In genomic region chr1:215018555-215018954, GRCh38 we compare ENCODE assay signal across 29 cellular contexts.
DNase-seq lines count a peak whose midpoint lies in the region; ATAC-seq, FAIRE-seq and TF ChIP-seq lines count a peak whose summit lies in the region.
"Had no signal": no experiment of that assay in that cellular context is flagged by ENCODE, and none has a peak within 500 bp of the region (broad histone marks: within the 10 kb centered on the region; RNA-seq: fewer than 3 reads in every experiment).

No MANE protein-coding gene starts in this region.

- TF ChIP-seq POLR2A in GM12878 (IDR thresholded peaks at IDR 0.05; ENCODE audit: low read depth, low read length): no peak

- in situ Hi-C loops in GM12878 (cut with MboI): no loop called here

- H3K36me3 ChIP-seq in GM12878 (ENCODE audit: control insufficient read depth in 2 of 2, insufficient read depth in 2 of 2, low read length in 1 of 2): no peaks in the 10 kb centered on the region
- no peaks in the 10 kb centered on the region for H3K36me3 ChIP-seq in left ventricle myocardium inferior
- H3K36me3 ChIP-seq: heart left ventricle, Peyer's patch, prostate gland, SJCRH30, transverse colon had no signal

- intact Hi-C loops in GM12878 (cut with micrococcal nuclease; ENCODE audit: unreplicated experiment) (no loop called here), left ventricle myocardium inferior (cut with micrococcal nuclease) (no loop called here)

- peak; percentile 64 for ATAC-seq in HG02852 (IDR thresholded peaks at IDR 0.05; ENCODE audit: unreplicated experiment)
- ATAC-seq in GM12878: no peak
- no peak for ATAC-seq in HG03039 (IDR thresholded peaks at IDR 0.05; ENCODE audit: unreplicated experiment)
- no peak for ATAC-seq in GM18498 (IDR thresholded peaks at IDR 0.05; ENCODE audit: unreplicated experiment)
- ATAC-seq: activated CD4-positive, alpha-beta T cell treated with anti-CD3 and anti-CD28 coated beads for 36 hours; activated T-cell treated with anti-CD3 and anti-CD28 coated beads, Interleukin-2, amount 50 U/mL, for 4 hours; HCT116; heart left ventricle; left colon had no signal

- RAD21 ChIA-PET in GM12878 (lab: Charles Lee; ENCODE audit: unreplicated experiment): no interaction called here

- POLR2A ChIA-PET in GM12878 (lab: Charles Lee): no interaction called here

- 0% methylated on average over 3 of the region's 3 CpGs for WGBS in GM12878 (ENCODE audit: insufficient coverage, insufficient replicate concordance, low lambda C conversion rate, missing lambda C conversion rate)

- TF ChIP-seq RAD21 in GM12878 (IDR thresholded peaks at IDR 0.05; ENCODE audit: insufficient read depth, low read depth, low read length): no peak

- no peak overlapping the region for H3K4me2 ChIP-seq in GM12878 (ENCODE audit: control insufficient read depth, insufficient read depth)

- BruUV-seq in GM12878 (replicated peaks; lab: Mats Ljungman, UMichigan): no TSS peak

- H3K27me3 ChIP-seq in GM12878 (replicated peaks in 1 of 2; ENCODE audit: control insufficient read depth in 2 of 2, insufficient read depth in 2 of 2, low read length in 1 of 2): no peaks in the 10 kb centered on the region
- H3K27me3 ChIP-seq in left ventricle myocardium inferior (ENCODE audit: low read depth): no peaks in the 10 kb centered on the region
- H3K27me3 ChIP-seq: Peyer's patch, transverse colon had no signal

- SMC1A ChIA-PET in GM12878 (lab: Charles Lee; ENCODE audit: uncharacterized antibody, unreplicated experiment): no interaction called here

- H3K27ac ChIP-seq in GM12878 (ENCODE audit: control insufficient read depth, insufficient read depth) (no peak overlapping the region), left ventricle myocardium inferior (replicated peaks) (no peak overlapping the region)
- H3K27ac ChIP-seq: heart left ventricle, Peyer's patch, prostate gland, SJCRH30, transverse colon had no signal

- H3K79me2 ChIP-seq in GM12878 (ENCODE audit: control insufficient read depth, insufficient read depth, low read length): no peaks in the 10 kb centered on the region

- no peak overlapping the region for H2AFZ ChIP-seq in GM12878 (ENCODE audit: control insufficient read depth, low read depth, low read length)

- no peak for TF ChIP-seq EP300 in GM12878 (IDR thresholded peaks at IDR 0.05; ENCODE audit: borderline replicate concordance in 1 of 2, control insufficient read depth in 1 of 2, low read depth in 2 of 2, low read length in 2 of 2)

- no peak for FAIRE-seq in GM12878 (lab: Jason Lieb, UNC)
- FAIRE-seq: HTR-8/SVneo had no signal

- H3K9ac ChIP-seq in GM12878 (ENCODE audit: control insufficient read depth, insufficient read depth, low read length): no peak overlapping the region

- H3K4me1 ChIP-seq in GM12878 (ENCODE audit: control insufficient read depth, insufficient read depth, low read length) (no peaks in the 10 kb centered on the region), left ventricle myocardium inferior (no peaks in the 10 kb centered on the region)
- H3K4me1 ChIP-seq: heart left ventricle, Peyer's patch, prostate gland, SJCRH30, transverse colon had no signal

- CTCF ChIA-PET in GM12878 (lab: Yijun Ruan, JAX): interaction anchor here (1.5 kb wide), 1 partner anchor 328 kb away, joined by 4 read pairs; no protein-coding TSS in a partner anchor

- H3K9me3 ChIP-seq in GM12878 (replicated peaks; ENCODE audit: control insufficient read depth, insufficient read depth, low read length): no peaks in the 10 kb centered on the region
- peaks cover 6% of the 10 kb centered on the region for H3K9me3 ChIP-seq in left ventricle myocardium inferior (replicated peaks)
- H3K9me3 ChIP-seq: Peyer's patch, prostate gland, SJCRH30, transverse colon had no signal

- TF ChIP-seq CTCF in GM12878 (IDR thresholded peaks at IDR 0.05 in 2 of 3, conservative IDR thresholded peaks at IDR 0.05 in 1 of 3; ENCODE audit: control insufficient read depth in 2 of 3, extremely low read depth in 1 of 3, insufficient read depth in 1 of 3, low read depth in 3 of 3, low read length in 3 of 3) (no peak), left ventricle myocardium inferior (IDR thresholded peaks at IDR 0.05; ENCODE audit: borderline replicate concordance) (no peak)

- DNase-seq in GM03348 (ENCODE audit: low spot score) (peak; percentile 24), GM12878 (ENCODE audit: low read depth, low spot score) (no peak), renal cortical epithelial cell (ENCODE audit: low read depth) (peak; percentile 23), left ventricle myocardium inferior (no peak), NCI-H1092 (lab: John Stamatoyannopoulos, UW) (no peak)
- DNase-seq: activated CD4-positive, alpha-beta T cell treated with anti-CD3 and anti-CD28 coated beads for 36 hours; activated CD8-positive, alpha-beta memory T cell treated with anti-CD3 and anti-CD28 coated beads for 24 hours; activated naive CD4-positive, alpha-beta T cell treated with Interleukin-2 at 50 U/mL for 16 hours; activated T-cell treated with anti-CD3 and anti-CD28 coated beads, Interleukin-2, amount 50 U/mL, for 4 hours; CD4-positive, alpha-beta T cell; central memory CD4-positive, alpha-beta T cell; dermis blood vessel endothelial cell; DMS 273 treated with DMSO at 0.1 percent for 48 hours; GDM1; heart left ventricle; KG1; left colon; NCI-H146; NCI-H2171; NCI-H526; Peyer's patch; SJCRH30; transverse colon had no signal

- H4K20me1 ChIP-seq in GM12878 (ENCODE audit: control insufficient read depth, insufficient read depth): no peaks in the 10 kb centered on the region

- no peak overlapping the region for H3K4me3 ChIP-seq in GM12878
- H3K4me3 ChIP-seq in left ventricle myocardium inferior: no peak overlapping the region
- H3K4me3 ChIP-seq: heart left ventricle, Peyer's patch, prostate gland, SJCRH30, transverse colon had no signal

TF ChIP-seq in GM12878, 131 proteins besides CTCF, POLR2A, EP300 and RAD21:
- TF ChIP-seq RUNX3 (IDR thresholded peaks at IDR 0.05; ENCODE audit: low read length): peak; percentile 11; the same call in 1 of the 2 replicates
- TF ChIP-seq, protein P1, sequence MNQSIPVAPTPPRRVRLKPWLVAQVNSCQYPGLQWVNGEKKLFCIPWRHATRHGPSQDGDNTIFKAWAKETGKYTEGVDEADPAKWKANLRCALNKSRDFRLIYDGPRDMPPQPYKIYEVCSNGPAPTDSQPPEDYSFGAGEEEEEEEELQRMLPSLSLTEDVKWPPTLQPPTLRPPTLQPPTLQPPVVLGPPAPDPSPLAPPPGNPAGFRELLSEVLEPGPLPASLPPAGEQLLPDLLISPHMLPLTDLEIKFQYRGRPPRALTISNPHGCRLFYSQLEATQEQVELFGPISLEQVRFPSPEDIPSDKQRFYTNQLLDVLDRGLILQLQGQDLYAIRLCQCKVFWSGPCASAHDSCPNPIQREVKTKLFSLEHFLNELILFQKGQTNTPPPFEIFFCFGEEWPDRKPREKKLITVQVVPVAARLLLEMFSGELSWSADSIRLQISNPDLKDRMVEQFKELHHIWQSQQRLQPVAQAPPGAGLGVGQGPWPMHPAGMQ (IDR thresholded peaks at IDR 0.05; ENCODE audit: borderline replicate concordance): no peak
- no peak for TF ChIP-seq PAX8 (IDR thresholded peaks at IDR 0.05)
- TF ChIP-seq JUNB (IDR thresholded peaks at IDR 0.05): peak; percentile 11; the same call in 1 of the 2 replicates
- no peak for TF ChIP-seq BACH1 (IDR thresholded peaks at IDR 0.05; ENCODE audit: borderline replicate concordance)
- no peak for TF ChIP-seq MEF2A (IDR thresholded peaks at IDR 0.05; ENCODE audit: insufficient read depth, low read depth, low read length)
- no peak for TF ChIP-seq HDAC6 (IDR thresholded peaks at IDR 0.05; ENCODE audit: unreplicated experiment)

Comparison
In these comparisons a context has a peak if more than half of its experiments do, and no peak if none do; other contexts are left out.
1. DNase-seq: peak in GM03348 (single experiment) and renal cortical epithelial cell (single experiment); none in GM12878 (single experiment), left ventricle myocardium inferior (single experiment) and NCI-H1092 (single experiment).